Comparison of ENCODE assay signal across 8 cellular contexts in genomic region chr19:15733895-15734294, GRCh38. TPM values are rescaled to one million over a fixed set of nuclear protein-coding genes. Genes with fewer than 3 reads are reported as not detected.
"Had no signal": no experiment of that assay in that cellular context is flagged by ENCODE, and none has a peak within 500 bp of the region (broad histone marks: within the 10 kb centered on the region; RNA-seq: fewer than 3 reads in every experiment).

No MANE protein-coding gene starts in this region.

- ATAC-seq: GM12878 had no signal

- H3K4me3 ChIP-seq: GM12878 had no signal

- DNase-seq: GDM1, GF-D8 had no signal

- FAIRE-seq: G401.6, GM12878, GM12891, GM12892, GM18507, GM19239 had no signal

RNA-seq across cellular contexts. Expression of gene OR10H3, which starts 3.9 kb away (rescaled TPM):
- total RNA-seq: GM12878 had no signal
- polyA plus RNA-seq: GM12878 had no signal

RNA-seq across cellular contexts. Expression of gene OR10H2, which starts 6.1 kb away (rescaled TPM):
- total RNA-seq: GM12878 had no signal
- polyA plus RNA-seq: GM12878 had no signal

RNA-seq across cellular contexts. Expression of gene OR10H5, which starts 53.6 kb away (rescaled TPM):
- total RNA-seq: GM12878 had no signal
- polyA plus RNA-seq: GM12878 had no signal
